In genomic region chr6:144340541-144341371, GRCh38 we compare ENCODE assay signal across 12 cellular contexts. TPM values are rescaled to one million over a fixed set of nuclear protein-coding genes. Genes with fewer than 3 reads are reported as not detected.
DNase-seq lines count a peak whose midpoint lies in the region; ATAC-seq and TF ChIP-seq lines count a peak whose summit lies in the region.
"Had no signal": no experiment of that assay in that cellular context is flagged by ENCODE, and none has a peak within 500 bp of the region (broad histone marks: within the 10 kb centered on the region; RNA-seq: fewer than 3 reads in every experiment).

No MANE protein-coding gene starts in this region.

- TF ChIP-seq CTCF in brain (conservative IDR thresholded peaks at IDR 0.05) (no peak), upper lobe of left lung (IDR thresholded peaks at IDR 0.05) (no peak)

- no peak for TF ChIP-seq POLR2A in upper lobe of left lung (IDR thresholded peaks at IDR 0.05)

- no peak for TF ChIP-seq EP300 in upper lobe of left lung (IDR thresholded peaks at IDR 0.05)

- H3K4me1 Mint-ChIP-seq in activated naive CD4-positive, alpha-beta T cell treated with anti-CD3 and anti-CD28 coated beads, Interleukin-2, amount 50 U/mL, for 24 hours = peaks cover 96% of the 10 kb centered on the region
- H3K4me1 Mint-ChIP-seq in brain = peaks cover 53% of the 10 kb centered on the region

- ATAC-seq in activated naive CD4-positive, alpha-beta T cell treated with anti-CD3 and anti-CD28 coated beads, Interleukin-2, amount 50 U/mL, for 72 hours = no peak
- peak; percentile 35 for ATAC-seq in left lobe of liver
- peak in 1 of 2 donors; percentile 57 for ATAC-seq in upper lobe of left lung (ENCODE audit: low FRiP score in 2 of 2)
- ATAC-seq: activated CD8-positive, alpha-beta T cell treated with anti-CD3 and anti-CD28 coated beads for 36 hours had no signal

- H3K9me3 Mint-ChIP-seq in activated naive CD4-positive, alpha-beta T cell treated with anti-CD3 and anti-CD28 coated beads, Interleukin-2, amount 50 U/mL, for 24 hours = no peaks in the 10 kb centered on the region
- no peaks in the 10 kb centered on the region for H3K9me3 Mint-ChIP-seq in activated naive CD4-positive, alpha-beta T cell treated with anti-CD3 and anti-CD28 coated beads, Interleukin-2, amount 50 U/mL, for 72 hours
- H3K9me3 Mint-ChIP-seq in brain = no peaks in the 10 kb centered on the region
- H3K9me3 Mint-ChIP-seq: activated CD8-positive, alpha-beta T cell treated with anti-CD3 and anti-CD28 coated beads for 36 hours had no signal

- no peaks in the 10 kb centered on the region for H3K9me3 ChIP-seq in upper lobe of left lung

- no peaks in the 10 kb centered on the region for H3K36me3 Mint-ChIP-seq in activated naive CD4-positive, alpha-beta T cell treated with anti-CD3 and anti-CD28 coated beads, Interleukin-2, amount 50 U/mL, for 24 hours
- no peaks in the 10 kb centered on the region for H3K36me3 Mint-ChIP-seq in activated naive CD4-positive, alpha-beta T cell treated with anti-CD3 and anti-CD28 coated beads, Interleukin-2, amount 50 U/mL, for 72 hours
- H3K36me3 Mint-ChIP-seq in brain = no peaks in the 10 kb centered on the region

- H3K27me3 Mint-ChIP-seq in activated naive CD4-positive, alpha-beta T cell treated with anti-CD3 and anti-CD28 coated beads, Interleukin-2, amount 50 U/mL, for 24 hours = no peaks in the 10 kb centered on the region
- H3K27me3 Mint-ChIP-seq in brain = no peaks in the 10 kb centered on the region
- H3K27me3 Mint-ChIP-seq: activated CD8-positive, alpha-beta T cell treated with anti-CD3 and anti-CD28 coated beads for 36 hours had no signal

- no peak overlapping the region for H3K4me3 ChIP-seq in upper lobe of left lung
- H3K4me3 ChIP-seq: SK-N-MC had no signal

- peaks cover 71 to 80% (median 75%) of the 10 kb centered on the region in 4 donors for H3K4me1 ChIP-seq in upper lobe of left lung

- H3K27ac Mint-ChIP-seq in activated naive CD4-positive, alpha-beta T cell treated with anti-CD3 and anti-CD28 coated beads, Interleukin-2, amount 50 U/mL, for 24 hours = peak overlapping the region; percentile 41
- no peak overlapping the region for H3K27ac Mint-ChIP-seq in activated naive CD4-positive, alpha-beta T cell treated with anti-CD3 and anti-CD28 coated beads, Interleukin-2, amount 50 U/mL, for 72 hours
- H3K27ac Mint-ChIP-seq in brain = peak overlapping the region in 3 of 5 experiments; percentile 1 to 70 (median 27)
- H3K27ac Mint-ChIP-seq: activated CD8-positive, alpha-beta T cell treated with anti-CD3 and anti-CD28 coated beads for 36 hours had no signal

- no peak for DNase-seq in activated naive CD4-positive, alpha-beta T cell treated with anti-CD3 and anti-CD28 coated beads, Interleukin-2, amount 50 U/mL, for 72 hours (ENCODE audit: low spot score in 2 of 2)
- DNase-seq in left lobe of liver (ENCODE audit: low spot score) (no peak), upper lobe of left lung (no peak), GM19238 (ENCODE audit: insufficient read length, low spot score) (no peak), cerebellum (ENCODE audit: low spot score) (no peak), amniotic stem cell (lab: John Stamatoyannopoulos, UW) (no peak)
- DNase-seq: activated CD8-positive, alpha-beta T cell treated with anti-CD3 and anti-CD28 coated beads for 36 hours had no signal

- WGBS in upper lobe of left lung, 2 donors = 40 to 57% methylated on average over 5 of the region's 5 CpGs

- H3K27ac ChIP-seq in upper lobe of left lung = peak overlapping the region; percentile 17 to 77 (median 54)
- H3K27ac ChIP-seq: parathyroid adenoma, SK-N-MC had no signal

- no peak overlapping the region for H3K4me3 Mint-ChIP-seq in activated naive CD4-positive, alpha-beta T cell treated with anti-CD3 and anti-CD28 coated beads, Interleukin-2, amount 50 U/mL, for 24 hours
- H3K4me3 Mint-ChIP-seq in brain = peak overlapping the region in 2 of 5 experiments; percentile 5 to 14
- H3K4me3 Mint-ChIP-seq: activated CD8-positive, alpha-beta T cell treated with anti-CD3 and anti-CD28 coated beads for 36 hours had no signal

- no peaks in the 10 kb centered on the region for H3K27me3 ChIP-seq in upper lobe of left lung

- H3K36me3 ChIP-seq in upper lobe of left lung = no peaks in the 10 kb centered on the region

RNA-seq across cellular contexts. Expression of gene UTRN, which starts 55.6 kb away (rescaled TPM):
- total RNA-seq in activated naive CD4-positive, alpha-beta T cell treated with anti-CD3 and anti-CD28 coated beads, Interleukin-2, amount 50 U/mL, for 72 hours = 10 to 100 TPM; 56.9 to 63.4 TPM
- 4.1 TPM for polyA plus RNA-seq in brain (ENCODE audit: insufficient read depth, low read depth, low replicate concordance)
- total RNA-seq in left lobe of liver (29.2 TPM), upper lobe of left lung (100 to 1,000 TPM; 209 to 637 (median 340) TPM), cerebellum (53.7 TPM)
- total RNA-seq: G401 had no signal

Comparison
In these comparisons a context has a peak if more than half of its experiments do, and no peak if none do; other contexts are left out.
1. H3K27ac Mint-ChIP-seq: peak in activated naive CD4-positive, alpha-beta T cell treated with anti-CD3 and anti-CD28 coated beads, Interleukin-2, amount 50 U/mL, for 24 hours (single experiment) and brain (3 of 5); none in activated naive CD4-positive, alpha-beta T cell treated with anti-CD3 and anti-CD28 coated beads, Interleukin-2, amount 50 U/mL, for 72 hours (0 of 2).